23 cellular contexts compared by ENCODE assay signal in genomic region chr3:77773084-77773483, GRCh38.
DNase-seq lines count a peak whose midpoint lies in the region; ATAC-seq and TF ChIP-seq lines count a peak whose summit lies in the region.
"Had no signal": no experiment of that assay in that cellular context is flagged by ENCODE, and none has a peak within 500 bp of the region (broad histone marks: within the 10 kb centered on the region; RNA-seq: fewer than 3 reads in every experiment).

No MANE protein-coding gene starts in this region.

- no peaks in the 10 kb centered on the region for H3K27me3 ChIP-seq in Karpas-422 (ENCODE audit: low read length)
- H3K27me3 ChIP-seq: BE2C, BLaER1 had no signal

- no peak overlapping the region for H3K9ac ChIP-seq in Karpas-422 (ENCODE audit: low read length)
- H3K9ac ChIP-seq: BLaER1 had no signal

- intact Hi-C loops in Right ventricle myocardium superior (cut with DNase I) (no loop called here), left cardiac atrium (cut with DNase I) (no loop called here)

- H3K4me2 ChIP-seq in Karpas-422 (ENCODE audit: low read depth, low read length, poor library complexity, severe bottlenecking), result no peak overlapping the region
- H3K4me2 ChIP-seq: BLaER1 had no signal

- no peaks in the 10 kb centered on the region for H3K79me2 ChIP-seq in Karpas-422 (ENCODE audit: low read length)

- no peak for TF ChIP-seq CTCF in HEK293 (tag by site-specific recombination; IDR thresholded peaks at IDR 0.05)

- H3K36me3 ChIP-seq in HEK293 (ENCODE audit: control insufficient read depth in 2 of 2, insufficient read depth in 1 of 2, low read length in 2 of 2), result no peaks in the 10 kb centered on the region
- 0 out of 2 replicates have a peak, but pooled peaks cover 4% of the 10 kb centered on the region for H3K36me3 ChIP-seq in Karpas-422 (ENCODE audit: insufficient read depth, low read length)
- H3K36me3 ChIP-seq: BE2C, BLaER1 had no signal

- DNase-seq in Right ventricle myocardium superior, result no peak
- no peak for DNase-seq in left cardiac atrium
- DNase-seq in Karpas-422, result no peak
- no peak for DNase-seq in NCI-H524 (lab: John Stamatoyannopoulos, UW)
- DNase-seq in NCI-H1092 (lab: John Stamatoyannopoulos, UW), result no peak
- DNase-seq: 8988T; ACHN; BE2C; C1 segment of cervical spinal cord; CD4-positive, alpha-beta memory T cell; CD4-positive, CD25-positive, alpha-beta regulatory T cell; CD8-positive, alpha-beta memory T cell; COR-L47; DMS 273 treated with DMSO at 0.1 percent for 48 hours; DMS153; DMS53; DMS79; DND-41; EL; GDM1 had no signal

- H3K4me3 ChIP-seq in HEK293 (ENCODE audit: low read depth, low read length) (no peak overlapping the region), Karpas-422 (ENCODE audit: low read length) (no peak overlapping the region)
- H3K4me3 ChIP-seq: BLaER1, GM12878 had no signal

- H3K27ac ChIP-seq in HEK293 (ENCODE audit: extremely low read depth, low read depth, low read length) (no peak overlapping the region), Karpas-422 (ENCODE audit: low read length) (no peak overlapping the region)
- H3K27ac ChIP-seq: BLaER1 had no signal

- POLR2A ChIA-PET in HEK293 (lab: Yijun Ruan, JAX), result no interaction called here

- H2AFZ ChIP-seq in Karpas-422 (ENCODE audit: low read length), result peak overlapping the region; percentile 54

- H4K20me1 ChIP-seq in Karpas-422 (ENCODE audit: insufficient read depth, low read depth, low read length), result no peaks in the 10 kb centered on the region
- H4K20me1 ChIP-seq: BLaER1 had no signal

- CTCF ChIA-PET in HEK293 (lab: Yijun Ruan, JAX), result no interaction called here

- ATAC-seq in Right ventricle myocardium superior (ENCODE audit: poor library complexity), result peak; percentile 29
- no peak for ATAC-seq in left cardiac atrium
- ATAC-seq: GM12878 had no signal

- no peaks in the 10 kb centered on the region for H3K4me1 ChIP-seq in HEK293 (ENCODE audit: control insufficient read depth, insufficient read depth, low read length)
- no peaks in the 10 kb centered on the region for H3K4me1 ChIP-seq in Karpas-422 (ENCODE audit: low read length)
- H3K4me1 ChIP-seq: BE2C, BLaER1 had no signal

- H3K9me3 ChIP-seq in HEK293 (ENCODE audit: control insufficient read depth, insufficient read depth, low read depth, low read length), result no peaks in the 10 kb centered on the region
- peaks cover 7% of the 10 kb centered on the region; the same call in 1 of the 2 replicates for H3K9me3 ChIP-seq in Karpas-422 (ENCODE audit: low read length)
- H3K9me3 ChIP-seq: BE2C, BLaER1 had no signal

- no peaks in the 10 kb centered on the region for H3K9me2 ChIP-seq in Karpas-422 (replicated peaks; ENCODE audit: insufficient read depth, low read length)

TF ChIP-seq in HEK293, 187 proteins besides CTCF, POLR2A, EP300 and RAD21:
- TF ChIP-seq ZNF133 (tag by site-specific recombination; IDR thresholded peaks at IDR 0.05), result peak; percentile 66
- TF ChIP-seq ZSCAN18 (tag by site-specific recombination; IDR thresholded peaks at IDR 0.05), result no peak
